Comparison of ENCODE assay signal across 8 cellular contexts in the genomic region with DNA sequence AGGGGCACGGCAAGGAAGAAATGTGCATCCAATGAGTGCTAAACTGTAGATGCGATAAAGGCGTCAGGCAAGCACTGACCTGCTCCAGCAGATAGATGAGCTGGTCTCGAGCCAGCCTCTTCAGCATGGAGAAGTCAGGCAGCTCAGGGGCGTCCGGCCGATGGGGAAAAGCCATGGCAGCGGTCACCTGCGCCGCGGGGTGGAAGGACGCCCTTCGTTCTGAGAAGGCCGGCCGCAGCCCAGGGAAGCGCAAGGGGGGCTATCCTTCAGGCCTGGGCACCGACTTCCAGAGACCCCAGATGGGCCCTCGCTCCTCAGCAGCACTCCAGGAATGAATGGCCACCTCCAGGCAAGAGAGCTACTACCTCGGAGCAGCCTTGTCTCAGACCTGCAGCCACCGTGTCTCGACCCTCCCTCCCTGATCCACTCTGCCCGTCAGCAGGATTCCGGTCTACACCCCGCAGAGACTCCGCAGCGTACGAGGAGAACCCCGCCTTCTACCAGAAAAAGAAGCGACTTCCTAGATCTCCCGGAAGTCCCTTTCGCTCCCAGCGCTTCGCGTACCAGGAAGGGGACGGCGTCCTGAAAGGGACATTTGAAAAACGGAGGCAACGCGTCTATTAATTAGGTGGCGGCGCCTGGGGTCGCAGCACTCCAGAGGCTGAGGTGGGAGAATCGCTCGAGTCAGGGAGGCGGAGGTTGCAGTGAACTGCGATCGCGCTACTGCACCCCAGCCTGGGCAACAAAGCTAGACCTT. TPM values are rescaled to one million over a fixed set of nuclear protein-coding genes. Genes with fewer than 3 reads are reported as not detected.
DNase-seq lines count a peak whose midpoint lies in the region; ATAC-seq and TF ChIP-seq lines count a peak whose summit lies in the region.

A gene (minus strand): TSS at position 520 of the 757 bp plus-strand sequence. CDS start 345 bp downstream, at position 175.

- H3K4me3 Mint-ChIP-seq in CD8-positive, alpha-beta memory T cell: peak within 1 kb of the TSS; percentile 90 to 98 (median 95)

- H3K9me2 ChIP-seq in OCI-LY1 (ENCODE audit: low read depth, low read length): no peaks in the 10 kb centered on the region

- H3K79me2 ChIP-seq in OCI-LY1 (ENCODE audit: insufficient read depth, low read length): no peaks in the 10 kb centered on the region

- peaks cover 41 to 54% (median 49%) of the 10 kb centered on the region in 3 donors for H3K4me1 Mint-ChIP-seq in CD8-positive, alpha-beta memory T cell

- CTCF ChIA-PET in CD8-positive, alpha-beta memory T cell (lab: Charles Lee): interaction anchor here (0.7 to 3.9 kb wide), 6 partner anchors 10 to 90 kb away, joined by 3 to 12 read pairs (median 5); a partner anchor contains a TSS

- peak within 1 kb of the TSS; percentile 80 to 98 (median 92) for H3K27ac Mint-ChIP-seq in CD8-positive, alpha-beta memory T cell

- H2AFZ ChIP-seq in OCI-LY1 (ENCODE audit: low read length): peak within 1 kb of the TSS; percentile 17

- H4K20me1 ChIP-seq in OCI-LY1 (ENCODE audit: insufficient read depth, low read length): no peaks in the 10 kb centered on the region

- peak within 1 kb of the TSS; percentile 99 for H3K4me2 ChIP-seq in OCI-LY1 (ENCODE audit: low read length)

- peaks cover 16% of the 10 kb centered on the region for H3K4me1 ChIP-seq in CD8-positive, alpha-beta memory T cell (ENCODE audit: insufficient read depth, low read length)
- H3K4me1 ChIP-seq in HUES6 (ENCODE audit: control insufficient read depth, insufficient read depth, low read length) (peaks cover 5% of the 10 kb centered on the region; the same call in 1 of the 2 replicates), OCI-LY1 (ENCODE audit: insufficient read depth, low read length, severe bottlenecking) (peaks cover 23% of the 10 kb centered on the region)

- peaks cover 0 to 23% (median 4%) of the 10 kb centered on the region in 3 donors for H3K36me3 Mint-ChIP-seq in CD8-positive, alpha-beta memory T cell

- H3K9ac ChIP-seq in HUES6 (ENCODE audit: low read length): peak within 1 kb of the TSS; percentile 73
- H3K9ac ChIP-seq in OCI-LY1 (ENCODE audit: low read length): peak within 1 kb of the TSS; percentile 83

- ATAC-seq in GM21381 (IDR thresholded peaks at IDR 0.05; ENCODE audit: unreplicated experiment): peak; percentile 81

- no peaks in the 10 kb centered on the region for H3K36me3 ChIP-seq in CD8-positive, alpha-beta memory T cell (ENCODE audit: insufficient read depth, low read length)
- H3K36me3 ChIP-seq in HUES6 (ENCODE audit: control insufficient read depth, insufficient read depth, low read length) (0 out of 2 replicates have a peak, but pooled peaks cover 3% of the 10 kb centered on the region), OCI-LY1 (ENCODE audit: insufficient read depth, low read length) (no peaks in the 10 kb centered on the region)

- H3K27me3 Mint-ChIP-seq in CD8-positive, alpha-beta memory T cell: no peaks in the 10 kb centered on the region

- peak; percentile 71 to 86 (median 78) for DNase-seq in CD8-positive, alpha-beta memory T cell
- DNase-seq in activated CD8-positive, alpha-beta memory T cell treated with anti-CD3 and anti-CD28 coated beads, Interleukin-2, amount 50 U/mL, for 4 hours: peak; percentile 75
- DNase-seq in epidermal melanocyte (ENCODE audit: insufficient read length, low spot score): peak; percentile 59
- DNase-seq in middle frontal gyrus (ENCODE audit: extremely low spot score, low spot score): peak; percentile 84
- DNase-seq in stimulated activated CD8-positive, alpha-beta memory T cell treated with anti-CD3 and anti-CD28 coated beads, Interleukin-2, amount 100 ng/mL, for 1 hour (ENCODE audit: low read depth in 2 of 2): peak; percentile 47 to 64

- no peaks in the 10 kb centered on the region for H3K9me3 ChIP-seq in CD8-positive, alpha-beta memory T cell (ENCODE audit: low read length)
- H3K9me3 ChIP-seq in HUES6 (ENCODE audit: control insufficient read depth, insufficient read depth, low read depth, low read length): no peaks in the 10 kb centered on the region
- no peaks in the 10 kb centered on the region for H3K9me3 ChIP-seq in OCI-LY1 (ENCODE audit: low read length)

- H3K9me3 Mint-ChIP-seq in CD8-positive, alpha-beta memory T cell: no peaks in the 10 kb centered on the region

- H3K27ac ChIP-seq in CD8-positive, alpha-beta memory T cell (ENCODE audit: low read depth, low read length): peak within 1 kb of the TSS; percentile 85
- H3K27ac ChIP-seq in HUES6 (ENCODE audit: low read depth, low read length) (no peak within 1 kb of the TSS; the same call in 1 of the 2 replicates), OCI-LY1 (ENCODE audit: low read depth, low read length, poor library complexity, severe bottlenecking) (no peak within 1 kb of the TSS)

- H3K4me3 ChIP-seq in CD8-positive, alpha-beta memory T cell (ENCODE audit: low read length): peak within 1 kb of the TSS; percentile 79
- H3K4me3 ChIP-seq in HUES6 (ENCODE audit: low read depth, low read length): peak within 1 kb of the TSS; percentile 78
- peak within 1 kb of the TSS; percentile 84 for H3K4me3 ChIP-seq in OCI-LY1 (ENCODE audit: low read depth, low read length, poor library complexity, severe bottlenecking)

- TF ChIP-seq CTCF in OCI-LY1 (IDR thresholded peaks at IDR 0.05; ENCODE audit: low read length): no peak

- POLR2A ChIA-PET in CD8-positive, alpha-beta memory T cell (lab: Charles Lee): interaction anchor here (0.6 to 1.0 kb wide), 2 partner anchors 46 to 90 kb away, joined by 3 to 5 read pairs; a partner anchor contains a TSS

- no peaks in the 10 kb centered on the region for H3F3A ChIP-seq in OCI-LY1 (ENCODE audit: insufficient read depth, low read length)

- no peaks in the 10 kb centered on the region for H3K27me3 ChIP-seq in CD8-positive, alpha-beta memory T cell (ENCODE audit: insufficient read depth, low read length, poor library complexity, severe bottlenecking)
- H3K27me3 ChIP-seq in HUES6 (ENCODE audit: control insufficient read depth, insufficient read depth, low read length) (no peaks in the 10 kb centered on the region), OCI-LY1 (ENCODE audit: insufficient read depth, low read length) (no peaks in the 10 kb centered on the region)

RNA-seq across cellular contexts. Expression of the gene that starts here (rescaled TPM):
- 10 to 100 TPM; 20.4 to 20.6 TPM for total RNA-seq in CD8-positive, alpha-beta memory T cell
- 10.6 TPM for polyA plus RNA-seq in CD8-positive, alpha-beta memory T cell
